In the genomic region with DNA sequence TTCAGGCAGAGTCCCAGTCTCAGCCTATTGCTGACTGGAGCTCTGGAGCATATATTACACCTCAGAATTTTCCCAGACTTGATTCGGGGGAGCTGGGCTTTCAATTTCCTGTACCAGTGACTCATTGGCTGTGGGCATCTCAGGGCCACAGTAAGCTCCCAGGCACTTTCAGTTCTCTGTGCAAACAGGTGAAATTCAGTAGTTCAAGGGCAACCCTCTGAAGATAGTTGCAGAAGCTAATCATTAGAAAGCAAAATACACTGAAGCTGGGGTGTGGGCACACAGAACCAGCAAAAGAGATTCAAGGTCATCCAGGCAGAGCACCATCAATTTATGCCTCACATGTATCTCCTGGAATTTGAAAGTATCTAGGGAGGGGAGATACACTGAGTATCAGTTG, we compare ENCODE assay signal across 20 cellular contexts. TPM values are rescaled to one million over a fixed set of nuclear protein-coding genes. Genes with fewer than 3 reads are reported as not detected.
DNase-seq lines count a peak whose midpoint lies in the region; ATAC-seq and TF ChIP-seq lines count a peak whose summit lies in the region.
"Had no signal": no experiment of that assay in that cellular context is flagged by ENCODE, and none has a peak within 500 bp of the region (broad histone marks: within the 10 kb centered on the region; RNA-seq: fewer than 3 reads in every experiment).

No MANE protein-coding gene starts in this region.

- H3K9ac ChIP-seq in GM23248 = no peak overlapping the region

- H3K9me3 ChIP-seq in GM23248 (ENCODE audit: low read depth) (no peaks in the 10 kb centered on the region), RWPE2 (ENCODE audit: severe bottlenecking) (no peaks in the 10 kb centered on the region), spleen (no peaks in the 10 kb centered on the region), stomach (no peaks in the 10 kb centered on the region)
- H3K9me3 ChIP-seq: heart left ventricle, left lung had no signal

- no peak for TF ChIP-seq EP300 in stomach (IDR thresholded peaks at IDR 0.05)

- ATAC-seq in GM18502 (IDR thresholded peaks at IDR 0.05; ENCODE audit: poor library complexity, unreplicated experiment) (peak; percentile 49), RWPE2 (ENCODE audit: low read depth) (peak; percentile 21; the same call in 1 of the 3 replicates), left colon (no peak)
- ATAC-seq: heart left ventricle; left lung; naive thymus-derived CD8-positive, alpha-beta T cell had no signal

- H3K79me2 ChIP-seq in GM23248 (ENCODE audit: insufficient read depth) = no peaks in the 10 kb centered on the region

- no peaks in the 10 kb centered on the region for H3K36me3 ChIP-seq in GM23248 (ENCODE audit: low read depth)
- no peaks in the 10 kb centered on the region for H3K36me3 ChIP-seq in RWPE2 (ENCODE audit: low read depth)
- H3K36me3 ChIP-seq in spleen = no peaks in the 10 kb centered on the region
- no peaks in the 10 kb centered on the region for H3K36me3 ChIP-seq in stomach
- H3K36me3 ChIP-seq: heart left ventricle, left lung had no signal

- no peaks in the 10 kb centered on the region for H3K4me1 ChIP-seq in GM23248 (ENCODE audit: insufficient read depth)
- H3K4me1 ChIP-seq in RWPE2 (ENCODE audit: insufficient read depth, poor library complexity, severe bottlenecking) = no peaks in the 10 kb centered on the region
- H3K4me1 ChIP-seq in spleen = peaks cover 0 to 29% (median 16%) of the 10 kb centered on the region in 6 donors
- H3K4me1 ChIP-seq in stomach = no peaks in the 10 kb centered on the region

- no peaks in the 10 kb centered on the region for H3K27me3 ChIP-seq in GM23248 (replicated peaks; ENCODE audit: insufficient read depth)
- H3K27me3 ChIP-seq in RWPE2 (ENCODE audit: insufficient read depth, poor library complexity, severe bottlenecking) = no peaks in the 10 kb centered on the region
- no peaks in the 10 kb centered on the region for H3K27me3 ChIP-seq in spleen (replicated peaks in 1 of 7)
- peaks cover 0 to 4% (median 0%) of the 10 kb centered on the region in 3 donors for H3K27me3 ChIP-seq in stomach
- H3K27me3 ChIP-seq: heart left ventricle, left lung had no signal

- no peaks in the 10 kb centered on the region for H3K9me2 ChIP-seq in GM23248 (ENCODE audit: insufficient read depth)

- intact Hi-C loops in spleen (cut with DNase I; ENCODE audit: low total_unique reads) = no loop called here
- intact Hi-C loops in stomach (cut with DNase I; ENCODE audit: low total_unique reads) = no loop called here
- intact Hi-C loops in left colon (cut with DNase I, micrococcal nuclease) = no loop called here

- TF ChIP-seq POLR2A in spleen (IDR thresholded peaks at IDR 0.05) = no peak
- TF ChIP-seq POLR2A in stomach (IDR thresholded peaks at IDR 0.05) = no peak

- no peak overlapping the region for H2AFZ ChIP-seq in GM23248
- H2AFZ ChIP-seq: PC-9 had no signal

- in situ Hi-C loops in GM23248 (cut with MboI) = no loop called here

- H3K4me2 ChIP-seq in GM23248 (ENCODE audit: unreplicated experiment) = no peak overlapping the region
- H3K4me2 ChIP-seq: PC-9 had no signal

- H3K27ac ChIP-seq in GM23248 = no peak overlapping the region
- H3K27ac ChIP-seq in RWPE2 (ENCODE audit: poor library complexity, severe bottlenecking) = no peak overlapping the region
- H3K27ac ChIP-seq in spleen = no peak overlapping the region
- H3K27ac ChIP-seq in stomach = no peak overlapping the region
- H3K27ac ChIP-seq: heart left ventricle, left lung, PC-9 had no signal

- no peak for TF ChIP-seq CTCF in RWPE2 (IDR thresholded peaks at IDR 0.05; ENCODE audit: poor library complexity, severe bottlenecking)
- TF ChIP-seq CTCF in spleen (IDR thresholded peaks at IDR 0.05 in 8 of 11, conservative IDR thresholded peaks at IDR 0.05 in 3 of 11) = no peak
- no peak for TF ChIP-seq CTCF in stomach (IDR thresholded peaks at IDR 0.05)

- no peaks in the 10 kb centered on the region for H4K20me1 ChIP-seq in GM23248 (ENCODE audit: insufficient read depth)

- H3F3A ChIP-seq in GM23248 (ENCODE audit: insufficient read depth) = no peaks in the 10 kb centered on the region

- H3K4me3 ChIP-seq in GM23248 = no peak overlapping the region
- no peak overlapping the region for H3K4me3 ChIP-seq in RWPE2 (ENCODE audit: severe bottlenecking)
- no peak overlapping the region for H3K4me3 ChIP-seq in spleen
- H3K4me3 ChIP-seq in stomach = no peak overlapping the region
- H3K4me3 ChIP-seq: heart left ventricle, left lung, PC-9 had no signal

- peak; percentile 43 for DNase-seq in GM23248
- DNase-seq in RWPE2 (ENCODE audit: low spot score) = no peak
- peak; percentile 45 for DNase-seq in iris pigment epithelial cell (ENCODE audit: low read depth)
- no peak for DNase-seq in spleen
- no peak for DNase-seq in stomach
- no peak for DNase-seq in left colon
- DNase-seq in epidermal melanocyte (ENCODE audit: insufficient read length, low spot score) = no peak
- DNase-seq: activated CD4-positive, CD25-positive, alpha-beta regulatory T cell treated with anti-CD3 and anti-CD28 coated beads, Interleukin-2, amount 50 U/mL, for 72 hours; DMS79; heart left ventricle; left lung; naive thymus-derived CD8-positive, alpha-beta T cell; NCI-H1105; PC-9; retina; stimulated activated CD4-positive, alpha-beta T cell treated with anti-CD3 and anti-CD28 coated beads, Interleukin-2, amount 100 ng/mL, for 48 hours; stimulated activated naive CD4-positive, alpha-beta T cell; SW 1271 had no signal

- WGBS in GM23248 (ENCODE audit: low coverage in 1 of 2, low lambda C conversion rate in 2 of 2, missing lambda C conversion rate in 2 of 2), 2 experiments = 8 to 27% methylated on average over 1 of the region's 1 CpG
- WGBS in spleen, 5 donors = 3 to 36% (median 9%) methylated on average over 1 of the region's 1 CpG
- 32 to 75% (median 38%) methylated on average over 1 of the region's 1 CpG for WGBS in stomach, 5 donors

RNA-seq across cellular contexts. Expression of a gene that starts 8.1 kb away (rescaled TPM):
- 28.7 and 33.3 TPM in 2 replicates for total RNA-seq in GM23248 (2014; rRNA removed; shearing (Covaris generic))
- polyA plus RNA-seq in GM23248 (2016; fragmentation: Nextera tagmentation; extraction: Ambion mirVana) (16.2 and 17.0 TPM in 2 replicates), spleen (10 to 100 TPM; 11.8 to 15.4 (median 15.1) TPM), stomach (1 to 10 TPM; 5.3 to 9.5 (median 5.8) TPM)
- total RNA-seq in spleen (100 to 1,000 TPM in 3 of 7 donors, 10 to 100 TPM in 4; 93.7 to 139 (median 99.8) TPM), stomach (10 to 100 TPM; 13.3 to 70.5 (median 39.7) TPM), left colon (10 to 100 TPM; 21.0 to 24.7 TPM)

RNA-seq across cellular contexts. Expression of a gene that starts 32.8 kb away (rescaled TPM):
- not detected in 2 replicates for total RNA-seq in GM23248 (2014; rRNA removed; shearing (Covaris generic))
- 0.31 TPM in 1 of 2 replicates, not detected in the other for polyA plus RNA-seq in GM23248 (2016; fragmentation: Nextera tagmentation; extraction: Ambion mirVana)
- not detected for total RNA-seq in spleen
- polyA plus RNA-seq in spleen = not detected
- total RNA-seq in stomach = not detected
- polyA plus RNA-seq in stomach = under 1 TPM in 1 of 3 donors, not detected in 2; 0.23 TPM
- total RNA-seq in left colon = 10 to 100 TPM in 1 of 2 donors, 1 to 10 TPM in 1; 3.9 to 12.7 TPM
- total RNA-seq: left lung; naive thymus-derived CD8-positive, alpha-beta T cell; PC-9 had no signal
- polyA plus RNA-seq: BJ; heart left ventricle; naive thymus-derived CD8-positive, alpha-beta T cell had no signal

Comparison
In these comparisons a context has a peak if more than half of its experiments do, and no peak if none do; other contexts are left out.
1. DNase-seq: peak in GM23248 (single experiment) and iris pigment epithelial cell (single experiment); none in RWPE2 (single experiment), spleen (single experiment), stomach (single experiment), left colon (0 of 2) and epidermal melanocyte (single experiment).